ENCODE assay signal across 1 cellular context in the genomic region with DNA sequence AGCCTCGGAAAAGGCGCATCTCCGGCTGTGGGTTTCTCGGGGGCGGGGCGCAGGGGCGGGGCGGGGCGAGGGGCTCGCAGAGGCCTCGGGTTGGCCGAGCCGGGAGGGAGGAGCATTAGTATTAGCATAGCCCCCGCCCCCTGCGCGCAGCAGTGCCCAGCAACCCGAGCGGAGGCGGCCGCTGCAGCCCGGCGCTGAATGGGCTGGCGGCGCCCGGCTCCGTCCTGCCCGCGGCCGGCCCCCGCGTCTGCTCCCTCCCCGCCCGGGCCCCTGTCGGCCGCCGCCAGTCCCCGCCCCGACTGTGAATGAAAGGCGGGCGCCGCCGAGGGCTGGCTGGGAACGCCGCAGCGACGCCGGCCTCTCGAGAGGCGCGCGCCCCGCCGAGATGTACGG.
TF ChIP-seq lines count a peak whose summit lies in the region.

TSS of gene EFR3B (plus strand) at position 149 of the 393 bp plus-strand sequence. CDS start at position 386, 237 bp downstream.

TF ChIP-seq in A549, 52 proteins besides CTCF, POLR2A, EP300 and RAD21 (continued from another document):
- TF ChIP-seq CHD2 (IDR thresholded peaks at IDR 0.05; ENCODE audit: low read length, partially characterized antibody) (no peak), RNF2 (IDR thresholded peaks at IDR 0.05; ENCODE audit: borderline replicate concordance, low read depth) (no peak)
